1 cellular context compared by ENCODE assay signal in genomic region chr12:124508323-124509096, GRCh38.
TF ChIP-seq lines count a peak whose summit lies in the region.

No MANE protein-coding gene starts in this region.

TF ChIP-seq in K562, 482 proteins besides CTCF, POLR2A, EP300 and RAD21 (continued from another document):
- no peak for TF ChIP-seq ZNF592 (IDR thresholded peaks at IDR 0.05)
- peak; percentile 9; the same call in 1 of the 2 replicates for TF ChIP-seq ZBTB7A (IDR thresholded peaks at IDR 0.05; ENCODE audit: borderline replicate concordance, control insufficient read depth, low read depth, low read length)
- TF ChIP-seq NR2C1 (IDR thresholded peaks at IDR 0.05), result no peak
- TF ChIP-seq NR2C1 (tag; IDR thresholded peaks at IDR 0.05), result peak; percentile 26; the same call in 1 of the 2 replicates
- no peak for TF ChIP-seq LCOR (CRISPR knock-in tag; IDR thresholded peaks at IDR 0.05)
- TF ChIP-seq GTF3C2 (IDR thresholded peaks at IDR 0.05; ENCODE audit: borderline replicate concordance, extremely low read depth, insufficient read length), result no peak
- no peak for TF ChIP-seq ATF1 (CRISPR knock-in tag; IDR thresholded peaks at IDR 0.05)
- TF ChIP-seq ATF1 (tag; IDR thresholded peaks at IDR 0.05), result peak; percentile 51
- TF ChIP-seq CREB1 (IDR thresholded peaks at IDR 0.05), result no peak
- 0 out of 2 replicates have a peak, but pooled peaks have one; percentile 23 for TF ChIP-seq CREB1 (CRISPR knock-in tag; IDR thresholded peaks at IDR 0.05)
- no peak for TF ChIP-seq ILF3 (IDR thresholded peaks at IDR 0.05; ENCODE audit: borderline replicate concordance)
- no peak for TF ChIP-seq MTA3 (IDR thresholded peaks at IDR 0.05; ENCODE audit: borderline replicate concordance)
- 0 out of 2 replicates have a peak, but pooled peaks have one; percentile 5 for TF ChIP-seq ZNF766 (CRISPR knock-in tag; conservative IDR thresholded peaks at IDR 0.05)
- no peak for TF ChIP-seq ZNF436 (CRISPR knock-in tag; IDR thresholded peaks at IDR 0.05)
- TF ChIP-seq TGIF2 (CRISPR knock-in tag; IDR thresholded peaks at IDR 0.05), result no peak
- TF ChIP-seq PBX2 (CRISPR knock-in tag; IDR thresholded peaks at IDR 0.05; ENCODE audit: low read depth), result no peak
- TF ChIP-seq PBX2 (tag; conservative IDR thresholded peaks at IDR 0.05; ENCODE audit: low read depth), result peak; percentile 85
- TF ChIP-seq ZNF785 (CRISPR knock-in tag; IDR thresholded peaks at IDR 0.05), result no peak
- TF ChIP-seq CHD2 (IDR thresholded peaks at IDR 0.05; ENCODE audit: low read depth, low read length), result no peak
- no peak for TF ChIP-seq PTTG1 (tag; IDR thresholded peaks at IDR 0.05; ENCODE audit: low read depth)
- TF ChIP-seq ZNF174 (CRISPR knock-in tag; IDR thresholded peaks at IDR 0.05), result no peak
- no peak for TF ChIP-seq ZFP91 (CRISPR knock-in tag; IDR thresholded peaks at IDR 0.05)
- no peak for TF ChIP-seq HDAC2 (IDR thresholded peaks at IDR 0.05)
- TF ChIP-seq ZNF324 (CRISPR knock-in tag; IDR thresholded peaks at IDR 0.05), result no peak
- TF ChIP-seq ZBTB49 (CRISPR knock-in tag; IDR thresholded peaks at IDR 0.05; ENCODE audit: borderline replicate concordance), result no peak
- no peak for TF ChIP-seq CBFA2T3 (IDR thresholded peaks at IDR 0.05)
- TF ChIP-seq ATF3 (IDR thresholded peaks at IDR 0.05), result peak; percentile 32
- TF ChIP-seq ATF3 (CRISPR knock-in tag; conservative IDR thresholded peaks at IDR 0.05), result no peak
- TF ChIP-seq DPF2 (IDR thresholded peaks at IDR 0.05), result no peak
- TF ChIP-seq ZFPM2 (CRISPR knock-in tag; IDR thresholded peaks at IDR 0.05), result no peak
- no peak for TF ChIP-seq MAFG (tag; conservative IDR thresholded peaks at IDR 0.05)
- TF ChIP-seq E4F1 (CRISPR knock-in tag; IDR thresholded peaks at IDR 0.05; ENCODE audit: borderline replicate concordance), result no peak
- TF ChIP-seq PKNOX1 (IDR thresholded peaks at IDR 0.05), result peak; percentile 90
TF ChIP-seq in K562: peak in this region for 10.
